11 cellular contexts compared by ENCODE assay signal in genomic region chr17:17106716-17107115, GRCh38.
DNase-seq lines count a peak whose midpoint lies in the region; ATAC-seq, FAIRE-seq and TF ChIP-seq lines count a peak whose summit lies in the region.
"Had no signal": no experiment of that assay in that cellular context is flagged by ENCODE, and none has a peak within 500 bp of the region (broad histone marks: within the 10 kb centered on the region; RNA-seq: fewer than 3 reads in every experiment).

No MANE protein-coding gene starts in this region.

- WGBS in lower leg skin, 2 donors, result 16 to 25% methylated on average over 1 of the region's 1 CpG

- H3K36me3 Mint-ChIP-seq in natural killer cell, result no peaks in the 10 kb centered on the region
- no peaks in the 10 kb centered on the region for H3K36me3 Mint-ChIP-seq in natural killer cell treated with Interleukin-12 subunit alpha and Interleukin-12 subunit beta and Interleukin-15 and Interleukin-18, amount 100 ng/mL, for 72 hours
- H3K36me3 Mint-ChIP-seq in nephron progenitor cell (ENCODE audit: low read depth), result no peaks in the 10 kb centered on the region
- H3K36me3 Mint-ChIP-seq in activated CD8-positive, alpha-beta memory T cell treated with anti-CD3 and anti-CD28 coated beads, Interleukin-2, amount 10 ng/mL, durations not matched to agents 7 days and 5 days, result no peaks in the 10 kb centered on the region

- peak; percentile 43 for FAIRE-seq in endometrium (lab: Jason Lieb, UNC)

- no peak for TF ChIP-seq CTCF in natural killer cell (IDR thresholded peaks at IDR 0.05)
- no peak for TF ChIP-seq CTCF in nephron progenitor cell (IDR thresholded peaks at IDR 0.05)
- TF ChIP-seq CTCF in vagina (IDR thresholded peaks at IDR 0.05), result no peak
- TF ChIP-seq CTCF in lower leg skin (IDR thresholded peaks at IDR 0.05), result no peak

- no peaks in the 10 kb centered on the region for H3K27me3 ChIP-seq in vagina
- H3K27me3 ChIP-seq: neural progenitor cell had no signal

- CTCF ChIA-PET in activated CD8-positive, alpha-beta memory T cell treated with anti-CD3 and anti-CD28 coated beads, Interleukin-2, amount 10 ng/mL, durations not matched to agents 7 days and 5 days (lab: Charles Lee), result no interaction called here

- H3K4me3 Mint-ChIP-seq in natural killer cell (no peak overlapping the region), nephron progenitor cell (no peak overlapping the region)
- no peak overlapping the region for H3K4me3 Mint-ChIP-seq in natural killer cell treated with Interleukin-12 subunit alpha and Interleukin-12 subunit beta and Interleukin-15 and Interleukin-18, amount 100 ng/mL, for 72 hours
- no peak overlapping the region for H3K4me3 Mint-ChIP-seq in activated CD8-positive, alpha-beta memory T cell treated with anti-CD3 and anti-CD28 coated beads, Interleukin-2, amount 10 ng/mL, durations not matched to agents 7 days and 5 days
- H3K4me3 Mint-ChIP-seq: neural progenitor cell had no signal

- no peaks in the 10 kb centered on the region for H3K27me3 Mint-ChIP-seq in natural killer cell (ENCODE audit: low read depth in 2 of 2)
- H3K27me3 Mint-ChIP-seq in natural killer cell treated with Interleukin-12 subunit alpha and Interleukin-12 subunit beta and Interleukin-15 and Interleukin-18, amount 100 ng/mL, for 72 hours, result no peaks in the 10 kb centered on the region
- H3K27me3 Mint-ChIP-seq in nephron progenitor cell (ENCODE audit: low read depth, poor library complexity), result no peaks in the 10 kb centered on the region
- H3K27me3 Mint-ChIP-seq in activated CD8-positive, alpha-beta memory T cell treated with anti-CD3 and anti-CD28 coated beads, Interleukin-2, amount 10 ng/mL, durations not matched to agents 7 days and 5 days, result no peaks in the 10 kb centered on the region

- H3K4me1 ChIP-seq in vagina, result peaks cover 73% of the 10 kb centered on the region

- ATAC-seq in natural killer cell, result no peak
- no peak for ATAC-seq in natural killer cell treated with Interleukin-12 subunit alpha and Interleukin-12 subunit beta and Interleukin-15 and Interleukin-18, amount 100 ng/mL, for 72 hours
- ATAC-seq in activated CD8-positive, alpha-beta memory T cell treated with anti-CD3 and anti-CD28 coated beads, Interleukin-2, amount 10 ng/mL, durations not matched to agents 7 days and 5 days, result no peak

- H3K9me3 Mint-ChIP-seq in natural killer cell, result no peaks in the 10 kb centered on the region
- H3K9me3 Mint-ChIP-seq in natural killer cell treated with Interleukin-12 subunit alpha and Interleukin-12 subunit beta and Interleukin-15 and Interleukin-18, amount 100 ng/mL, for 72 hours, result no peaks in the 10 kb centered on the region
- no peaks in the 10 kb centered on the region for H3K9me3 Mint-ChIP-seq in nephron progenitor cell
- H3K9me3 Mint-ChIP-seq in activated CD8-positive, alpha-beta memory T cell treated with anti-CD3 and anti-CD28 coated beads, Interleukin-2, amount 10 ng/mL, durations not matched to agents 7 days and 5 days (ENCODE audit: low read depth), result no peaks in the 10 kb centered on the region
- H3K9me3 Mint-ChIP-seq: neural progenitor cell had no signal

- H3K27ac ChIP-seq in vagina, result peak overlapping the region; percentile 43
- H3K27ac ChIP-seq: neural progenitor cell had no signal

- DNase-seq in natural killer cell (no peak), nephron progenitor cell (no peak), vagina (ENCODE audit: extremely low spot score in 2 of 2) (no peak), GDM1 (lab: John Stamatoyannopoulos, UW) (no peak), lower leg skin (ENCODE audit: low spot score in 2 of 2) (no peak)
- no peak for DNase-seq in natural killer cell treated with Interleukin-12 subunit alpha and Interleukin-12 subunit beta and Interleukin-15 and Interleukin-18, amount 100 ng/mL, for 72 hours (ENCODE audit: low spot score)
- no peak for DNase-seq in activated CD8-positive, alpha-beta memory T cell treated with anti-CD3 and anti-CD28 coated beads, Interleukin-2, amount 10 ng/mL, durations not matched to agents 7 days and 5 days
- DNase-seq: activated CD4-positive, alpha-beta T cell treated with anti-CD3 and anti-CD28 coated beads, Interleukin-2, amount 50 U/mL, for 48 hours; NCI-H146 had no signal

- H3K27ac Mint-ChIP-seq in natural killer cell (peak overlapping the region; percentile 84 to 95), nephron progenitor cell (peak overlapping the region; percentile 92)
- peak overlapping the region in 1 of 2 donors; percentile 31 for H3K27ac Mint-ChIP-seq in natural killer cell treated with Interleukin-12 subunit alpha and Interleukin-12 subunit beta and Interleukin-15 and Interleukin-18, amount 100 ng/mL, for 72 hours
- H3K27ac Mint-ChIP-seq in activated CD8-positive, alpha-beta memory T cell treated with anti-CD3 and anti-CD28 coated beads, Interleukin-2, amount 10 ng/mL, durations not matched to agents 7 days and 5 days, result no peak overlapping the region
- H3K27ac Mint-ChIP-seq: neural progenitor cell had no signal

- H3K4me3 ChIP-seq in vagina, result no peak overlapping the region
- no peak overlapping the region for H3K4me3 ChIP-seq in lower leg skin (ENCODE audit: low read depth, poor library complexity, severe bottlenecking)
- H3K4me3 ChIP-seq: neural progenitor cell had no signal

- peaks cover 42 to 62% of the 10 kb centered on the region in 2 donors for H3K4me1 Mint-ChIP-seq in natural killer cell
- H3K4me1 Mint-ChIP-seq in natural killer cell treated with Interleukin-12 subunit alpha and Interleukin-12 subunit beta and Interleukin-15 and Interleukin-18, amount 100 ng/mL, for 72 hours (ENCODE audit: low read depth in 2 of 2), result peaks cover 43 to 47% of the 10 kb centered on the region in 2 donors
- peaks cover 72% of the 10 kb centered on the region for H3K4me1 Mint-ChIP-seq in nephron progenitor cell
- peaks cover 31% of the 10 kb centered on the region for H3K4me1 Mint-ChIP-seq in activated CD8-positive, alpha-beta memory T cell treated with anti-CD3 and anti-CD28 coated beads, Interleukin-2, amount 10 ng/mL, durations not matched to agents 7 days and 5 days

- H3K36me3 ChIP-seq in vagina, result no peaks in the 10 kb centered on the region
- H3K36me3 ChIP-seq: neural progenitor cell had no signal

- H3K9me3 ChIP-seq in vagina, result no peaks in the 10 kb centered on the region

- no peak for TF ChIP-seq POLR2A in vagina (IDR thresholded peaks at IDR 0.05)
- TF ChIP-seq POLR2A in lower leg skin (IDR thresholded peaks at IDR 0.05), result no peak

- intact Hi-C loops in natural killer cell (cut with micrococcal nuclease) (no loop called here), vagina (cut with DNase I) (loop anchor here (10.0 kb wide), 1 partner anchor 62 kb away; the partner anchor contains the start of gene MPRIP), lower leg skin (cut with DNase I; ENCODE audit: low total_unique reads) (no loop called here)
